8 cellular contexts compared by ENCODE assay signal in the genomic region with DNA sequence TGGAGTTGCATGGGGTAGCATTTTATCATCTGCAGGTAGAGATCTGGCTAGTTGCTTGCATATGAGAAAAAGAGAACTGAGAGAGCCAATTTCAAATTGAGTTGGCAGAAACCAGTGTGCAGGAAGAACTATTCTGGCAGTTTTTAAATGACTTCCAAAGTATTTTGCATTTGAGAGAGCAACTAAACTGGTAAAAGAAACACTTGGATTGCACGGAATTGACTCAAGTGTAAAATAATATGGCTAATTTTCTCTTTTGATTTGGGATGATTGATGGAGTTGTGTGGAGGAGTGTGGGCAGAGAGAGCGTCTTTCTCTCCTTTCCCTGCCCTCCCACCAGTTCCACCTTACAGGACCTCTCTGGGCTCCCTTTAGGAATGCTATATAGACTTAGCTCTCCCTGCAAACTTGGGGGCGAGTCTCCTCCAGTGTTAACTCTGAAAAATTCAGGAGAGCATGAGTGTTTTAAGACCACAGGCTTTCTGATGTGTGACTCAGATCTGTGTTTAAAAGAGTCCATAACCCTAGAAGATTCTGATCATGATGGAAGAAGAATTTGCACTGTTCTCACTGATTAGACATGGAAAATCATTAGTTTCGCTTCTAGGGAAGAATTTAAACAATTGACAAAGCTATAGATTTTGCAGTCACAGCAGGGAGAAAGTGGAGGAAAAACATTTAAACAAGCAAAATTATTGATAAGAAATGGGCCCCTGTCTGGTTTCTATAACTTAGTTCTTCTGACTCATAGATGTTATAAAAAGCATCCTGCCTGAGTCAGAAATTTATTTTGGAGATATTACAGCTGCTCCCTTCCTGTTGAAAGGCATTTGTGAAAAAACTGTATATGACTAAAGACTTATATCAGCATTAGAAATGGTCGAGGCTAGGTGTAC. TPM values are rescaled to one million over a fixed set of nuclear protein-coding genes. Genes with fewer than 3 reads are reported as not detected.
A peak's percentile ranks its signal among the peaks of the same experiment; 100 is the strongest.
DNase-seq lines count a peak whose midpoint lies in the region; ATAC-seq and TF ChIP-seq lines count a peak whose summit lies in the region.

No MANE protein-coding gene starts in this region.

- no peak overlapping the region for H2BK120ac ChIP-seq in neuronal stem cell (ENCODE audit: low read depth, low read length)

- H4K91ac ChIP-seq in neuronal stem cell (ENCODE audit: low read depth, low read length, poor library complexity) = no peak overlapping the region

- H3K4me3 ChIP-seq in neuronal stem cell (ENCODE audit: low read length in 2 of 2) = no peak overlapping the region

- no CpG with 5 or more reads among the region's 5 CpGs for WGBS in neuronal stem cell (ENCODE audit: extremely low coverage in 2 of 2, insufficient read length in 2 of 2, insufficient replicate concordance in 1 of 2), 2 donors

- peak overlapping the region; percentile 72 for H3K27ac ChIP-seq in cingulate gyrus (ENCODE audit: low read depth, low read length)
- no peak overlapping the region for H3K27ac ChIP-seq in neuronal stem cell (replicated peaks; ENCODE audit: low read length)

- POLR2A ChIA-PET in GM10248 (lab: Yijun Ruan, JAX) = interaction anchor here (1.0 kb wide), 1 partner anchor 25 kb away, joined by 3 read pairs; the partner anchor contains the start of gene CTBS

- H3K79me1 ChIP-seq in neuronal stem cell (ENCODE audit: low read depth, low read length) = no peaks in the 10 kb centered on the region

- no peak overlapping the region for H3K23ac ChIP-seq in neuronal stem cell (ENCODE audit: low read depth, low read length, poor library complexity)

- peaks cover 0 to 2% of the 10 kb centered on the region in 2 donors for H3K4me1 ChIP-seq in neuronal stem cell (ENCODE audit: control insufficient read depth in 2 of 2, insufficient read depth in 1 of 2, low read depth in 1 of 2, low read length in 2 of 2)

- CTCF ChIA-PET in GM10248 (lab: Yijun Ruan, JAX) = interaction anchor here (1.0 to 1.8 kb wide), 3 partner anchors 9 to 25 kb away, joined by 3 to 5 read pairs (median 4); partner anchors contain the start of gene CTBS

- no peak for TF ChIP-seq CTCF in GM10248 (IDR thresholded peaks at IDR 0.05; ENCODE audit: control extremely low read depth, extremely low read depth, low read depth, missing control alignments)

- H2AK5ac ChIP-seq in neuronal stem cell (ENCODE audit: low read depth, low read length) = no peak overlapping the region

- no peak overlapping the region for H4K8ac ChIP-seq in neuronal stem cell (ENCODE audit: low read depth, low read length)

- H2BK5ac ChIP-seq in neuronal stem cell (ENCODE audit: low read length) = no peak overlapping the region

- H3K18ac ChIP-seq in neuronal stem cell (ENCODE audit: low read length) = no peak overlapping the region

- H3K4ac ChIP-seq in neuronal stem cell (ENCODE audit: low read length) = no peak overlapping the region

- H3K36me3 ChIP-seq in neuronal stem cell (replicated peaks in 1 of 2; ENCODE audit: control insufficient read depth in 2 of 2, insufficient read depth in 2 of 2, low read length in 2 of 2) = no peaks in the 10 kb centered on the region

- ATAC-seq in GM21526 (IDR thresholded peaks at IDR 0.05; ENCODE audit: low FRiP score, unreplicated experiment) = peak; percentile 84

- no peak overlapping the region for H3K9ac ChIP-seq in neuronal stem cell (ENCODE audit: low read depth, low read length, poor library complexity)

- peaks cover 0 to 4% (median 0%) of the 10 kb centered on the region in 3 experiments for H3K27me3 ChIP-seq in neuronal stem cell (ENCODE audit: control insufficient read depth in 3 of 3, insufficient read depth in 3 of 3, low read depth in 1 of 3, low read length in 3 of 3)

- no peak overlapping the region for H3K4me2 ChIP-seq in neuronal stem cell (ENCODE audit: insufficient read depth, low read length, poor library complexity, severe bottlenecking)

- H2AFZ ChIP-seq in neuronal stem cell (ENCODE audit: low read length) = no peak overlapping the region

- H2BK12ac ChIP-seq in neuronal stem cell (ENCODE audit: low read length) = no peak overlapping the region

- no peak overlapping the region for H2BK15ac ChIP-seq in neuronal stem cell (ENCODE audit: low read length)

- H3K9me3 ChIP-seq in neuronal stem cell (replicated peaks in 1 of 2; ENCODE audit: control insufficient read depth in 2 of 2, insufficient read depth in 1 of 2, low read depth in 1 of 2, low read length in 2 of 2) = peaks cover 2 to 3% of the 10 kb centered on the region in 2 donors

- no peak overlapping the region for H3K14ac ChIP-seq in neuronal stem cell (ENCODE audit: low read length)

- DNase-seq in GM10248 (ENCODE audit: extremely low spot score) = peak; percentile 40
- peak; percentile 85 for DNase-seq in HS-27A (ENCODE audit: low read depth)
- peak; percentile 82 for DNase-seq in stromal cell of bone marrow (ENCODE audit: low read depth)
- DNase-seq in GOT3 (lab: John Stamatoyannopoulos, UW) = no peak
- no peak for DNase-seq in neuronal stem cell (ENCODE audit: low spot score)
- DNase-seq in NCI-H2171 treated with DMSO at 0.1 percent for 48 hours (lab: John Stamatoyannopoulos, UW) = no peak

RNA-seq across cellular contexts. Expression of gene CTBS, which starts 24.9 kb away (rescaled TPM):
- polyA plus RNA-seq in neuronal stem cell (2013, experiment 1 of 2) = 5.8 TPM
- polyA plus RNA-seq in neuronal stem cell (2013, experiment 2 of 2) = 6.0 TPM

Comparison
In these comparisons a context has a peak if more than half of its experiments do, and no peak if none do; other contexts are left out.
1. DNase-seq: peak in GM10248 (single experiment), HS-27A (single experiment) and stromal cell of bone marrow (single experiment); none in GOT3 (single experiment), neuronal stem cell (single experiment) and NCI-H2171 treated with DMSO at 0.1 percent for 48 hours (single experiment).